ENCODE assay signal across 1 cellular context in genomic region chr9:96854073-96854876, GRCh38.
TF ChIP-seq lines count a peak whose summit lies in the region.

Gene ZNF782 (minus strand): TSS chr9:96854514. CDS start chr9:96851961, 2,553 bp downstream.

TF ChIP-seq in GM12878, 131 proteins besides CTCF, POLR2A, EP300 and RAD21 (continued from another document and continues in another):
- TF ChIP-seq USF2 (IDR thresholded peaks at IDR 0.05; ENCODE audit: borderline replicate concordance, low read depth, low read length) (no peak), KAT2A (conservative IDR thresholded peaks at IDR 0.05; ENCODE audit: control insufficient read depth, low read depth, low read length) (no peak), ZSCAN29 (IDR thresholded peaks at IDR 0.05) (no peak), TBL1XR1 (IDR thresholded peaks at IDR 0.05; ENCODE audit: low read depth, low read length) (no peak), NR2C1 (IDR thresholded peaks at IDR 0.05) (no peak), ZBED1 (IDR thresholded peaks at IDR 0.05; ENCODE audit: borderline replicate concordance) (no peak), TAF1 (IDR thresholded peaks at IDR 0.05; ENCODE audit: borderline replicate concordance, low read depth, low read length) (no peak), RB1 (IDR thresholded peaks at IDR 0.05; ENCODE audit: borderline replicate concordance) (peak; percentile 69), SIN3A (IDR thresholded peaks at IDR 0.05; ENCODE audit: low read depth, low read length) (no peak), EZH2 (IDR thresholded peaks at IDR 0.05; ENCODE audit: borderline replicate concordance, control insufficient read depth, low read depth, low read length) (no peak), FOS (IDR thresholded peaks at IDR 0.05; ENCODE audit: borderline replicate concordance, extremely low read depth, insufficient read length) (no peak), RUNX3 (IDR thresholded peaks at IDR 0.05; ENCODE audit: low read length) (no peak), YBX1 (IDR thresholded peaks at IDR 0.05) (no peak), E4F1 (IDR thresholded peaks at IDR 0.05; ENCODE audit: borderline replicate concordance, partially characterized antibody) (no peak), HCFC1 (IDR thresholded peaks at IDR 0.05; ENCODE audit: low read length) (peak; percentile 86), CHD1 (IDR thresholded peaks at IDR 0.05; ENCODE audit: low read depth, low read length) (no peak), ATF2 (IDR thresholded peaks at IDR 0.05; ENCODE audit: low read length) (no peak), CBX5 (IDR thresholded peaks at IDR 0.05; ENCODE audit: low read depth) (no peak), HDAC6 (IDR thresholded peaks at IDR 0.05; ENCODE audit: unreplicated experiment) (no peak), CREM (IDR thresholded peaks at IDR 0.05; ENCODE audit: low read depth) (peak; percentile 86), IKZF2 (IDR thresholded peaks at IDR 0.05) (peak; percentile 90 to 91), MEF2B (IDR thresholded peaks at IDR 0.05; ENCODE audit: partially characterized antibody, poor library complexity, severe bottlenecking) (no peak), SUPT20H (IDR thresholded peaks at IDR 0.05; ENCODE audit: borderline replicate concordance, control insufficient read depth, low read depth, low read length) (no peak), RCOR1 (conservative IDR thresholded peaks at IDR 0.05; ENCODE audit: low read depth, low read length) (no peak), TCF3 (IDR thresholded peaks at IDR 0.05; ENCODE audit: borderline replicate concordance, insufficient read depth, low read depth, low read length) (no peak), BHLHE40 (IDR thresholded peaks at IDR 0.05; ENCODE audit: borderline replicate concordance in 1 of 2, low read depth in 2 of 2, low read length in 1 of 2) (peak; percentile 94 to 96), SMAD5 (IDR thresholded peaks at IDR 0.05; ENCODE audit: low read depth) (no peak), LARP7 (IDR thresholded peaks at IDR 0.05) (peak; percentile 83), ZNF622 (IDR thresholded peaks at IDR 0.05) (no peak), JUND (IDR thresholded peaks at IDR 0.05; ENCODE audit: low read depth, low read length) (no peak), MXI1 (IDR thresholded peaks at IDR 0.05; ENCODE audit: low read depth, low read length) (peak; percentile 43; the same call in 1 of the 2 replicates), SMARCA5 (IDR thresholded peaks at IDR 0.05) (no peak), TCF12 (IDR thresholded peaks at IDR 0.05; ENCODE audit: low read depth, low read length) (no peak), NR2F1 (conservative IDR thresholded peaks at IDR 0.05) (0 out of 2 replicates have a peak, but pooled peaks have one; percentile 15), KDM1A (IDR thresholded peaks at IDR 0.05; ENCODE audit: borderline replicate concordance) (no peak), IKZF1 (conservative IDR thresholded peaks at IDR 0.05) (peak; percentile 98), POU2F2 (IDR thresholded peaks at IDR 0.05; ENCODE audit: borderline replicate concordance, low read depth, low read length) (no peak; the same call in 2 of the 3 replicates), NFIC (IDR thresholded peaks at IDR 0.05; ENCODE audit: low read depth, low read length) (no peak), BRCA1 (IDR thresholded peaks at IDR 0.05; ENCODE audit: low read depth, low read length) (no peak), POLR2AphosphoS2 (IDR thresholded peaks at IDR 0.05; ENCODE audit: low read depth, low read length) (no peak), TARDBP (IDR thresholded peaks at IDR 0.05; ENCODE audit: borderline replicate concordance) (no peak)
- TF ChIP-seq, protein P1, sequence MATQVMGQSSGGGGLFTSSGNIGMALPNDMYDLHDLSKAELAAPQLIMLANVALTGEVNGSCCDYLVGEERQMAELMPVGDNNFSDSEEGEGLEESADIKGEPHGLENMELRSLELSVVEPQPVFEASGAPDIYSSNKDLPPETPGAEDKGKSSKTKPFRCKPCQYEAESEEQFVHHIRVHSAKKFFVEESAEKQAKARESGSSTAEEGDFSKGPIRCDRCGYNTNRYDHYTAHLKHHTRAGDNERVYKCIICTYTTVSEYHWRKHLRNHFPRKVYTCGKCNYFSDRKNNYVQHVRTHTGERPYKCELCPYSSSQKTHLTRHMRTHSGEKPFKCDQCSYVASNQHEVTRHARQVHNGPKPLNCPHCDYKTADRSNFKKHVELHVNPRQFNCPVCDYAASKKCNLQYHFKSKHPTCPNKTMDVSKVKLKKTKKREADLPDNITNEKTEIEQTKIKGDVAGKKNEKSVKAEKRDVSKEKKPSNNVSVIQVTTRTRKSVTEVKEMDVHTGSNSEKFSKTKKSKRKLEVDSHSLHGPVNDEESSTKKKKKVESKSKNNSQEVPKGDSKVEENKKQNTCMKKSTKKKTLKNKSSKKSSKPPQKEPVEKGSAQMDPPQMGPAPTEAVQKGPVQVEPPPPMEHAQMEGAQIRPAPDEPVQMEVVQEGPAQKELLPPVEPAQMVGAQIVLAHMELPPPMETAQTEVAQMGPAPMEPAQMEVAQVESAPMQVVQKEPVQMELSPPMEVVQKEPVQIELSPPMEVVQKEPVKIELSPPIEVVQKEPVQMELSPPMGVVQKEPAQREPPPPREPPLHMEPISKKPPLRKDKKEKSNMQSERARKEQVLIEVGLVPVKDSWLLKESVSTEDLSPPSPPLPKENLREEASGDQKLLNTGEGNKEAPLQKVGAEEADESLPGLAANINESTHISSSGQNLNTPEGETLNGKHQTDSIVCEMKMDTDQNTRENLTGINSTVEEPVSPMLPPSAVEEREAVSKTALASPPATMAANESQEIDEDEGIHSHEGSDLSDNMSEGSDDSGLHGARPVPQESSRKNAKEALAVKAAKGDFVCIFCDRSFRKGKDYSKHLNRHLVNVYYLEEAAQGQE (IDR thresholded peaks at IDR 0.05; ENCODE audit: low read depth, low read length) = no peak
- TF ChIP-seq, protein P2, sequence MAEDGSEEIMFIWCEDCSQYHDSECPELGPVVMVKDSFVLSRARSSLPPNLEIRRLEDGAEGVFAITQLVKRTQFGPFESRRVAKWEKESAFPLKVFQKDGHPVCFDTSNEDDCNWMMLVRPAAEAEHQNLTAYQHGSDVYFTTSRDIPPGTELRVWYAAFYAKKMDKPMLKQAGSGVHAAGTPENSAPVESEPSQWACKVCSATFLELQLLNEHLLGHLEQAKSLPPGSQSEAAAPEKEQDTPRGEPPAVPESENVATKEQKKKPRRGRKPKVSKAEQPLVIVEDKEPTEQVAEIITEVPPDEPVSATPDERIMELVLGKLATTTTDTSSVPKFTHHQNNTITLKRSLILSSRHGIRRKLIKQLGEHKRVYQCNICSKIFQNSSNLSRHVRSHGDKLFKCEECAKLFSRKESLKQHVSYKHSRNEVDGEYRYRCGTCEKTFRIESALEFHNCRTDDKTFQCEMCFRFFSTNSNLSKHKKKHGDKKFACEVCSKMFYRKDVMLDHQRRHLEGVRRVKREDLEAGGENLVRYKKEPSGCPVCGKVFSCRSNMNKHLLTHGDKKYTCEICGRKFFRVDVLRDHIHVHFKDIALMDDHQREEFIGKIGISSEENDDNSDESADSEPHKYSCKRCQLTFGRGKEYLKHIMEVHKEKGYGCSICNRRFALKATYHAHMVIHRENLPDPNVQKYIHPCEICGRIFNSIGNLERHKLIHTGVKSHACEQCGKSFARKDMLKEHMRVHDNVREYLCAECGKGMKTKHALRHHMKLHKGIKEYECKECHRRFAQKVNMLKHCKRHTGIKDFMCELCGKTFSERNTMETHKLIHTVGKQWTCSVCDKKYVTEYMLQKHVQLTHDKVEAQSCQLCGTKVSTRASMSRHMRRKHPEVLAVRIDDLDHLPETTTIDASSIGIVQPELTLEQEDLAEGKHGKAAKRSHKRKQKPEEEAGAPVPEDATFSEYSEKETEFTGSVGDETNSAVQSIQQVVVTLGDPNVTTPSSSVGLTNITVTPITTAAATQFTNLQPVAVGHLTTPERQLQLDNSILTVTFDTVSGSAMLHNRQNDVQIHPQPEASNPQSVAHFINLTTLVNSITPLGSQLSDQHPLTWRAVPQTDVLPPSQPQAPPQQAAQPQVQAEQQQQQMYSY (CRISPR knock-in tag; IDR thresholded peaks at IDR 0.05) = no peak
- TF ChIP-seq, protein P3, sequence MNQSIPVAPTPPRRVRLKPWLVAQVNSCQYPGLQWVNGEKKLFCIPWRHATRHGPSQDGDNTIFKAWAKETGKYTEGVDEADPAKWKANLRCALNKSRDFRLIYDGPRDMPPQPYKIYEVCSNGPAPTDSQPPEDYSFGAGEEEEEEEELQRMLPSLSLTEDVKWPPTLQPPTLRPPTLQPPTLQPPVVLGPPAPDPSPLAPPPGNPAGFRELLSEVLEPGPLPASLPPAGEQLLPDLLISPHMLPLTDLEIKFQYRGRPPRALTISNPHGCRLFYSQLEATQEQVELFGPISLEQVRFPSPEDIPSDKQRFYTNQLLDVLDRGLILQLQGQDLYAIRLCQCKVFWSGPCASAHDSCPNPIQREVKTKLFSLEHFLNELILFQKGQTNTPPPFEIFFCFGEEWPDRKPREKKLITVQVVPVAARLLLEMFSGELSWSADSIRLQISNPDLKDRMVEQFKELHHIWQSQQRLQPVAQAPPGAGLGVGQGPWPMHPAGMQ (IDR thresholded peaks at IDR 0.05; ENCODE audit: borderline replicate concordance) = no peak
- TF ChIP-seq, protein P4, sequence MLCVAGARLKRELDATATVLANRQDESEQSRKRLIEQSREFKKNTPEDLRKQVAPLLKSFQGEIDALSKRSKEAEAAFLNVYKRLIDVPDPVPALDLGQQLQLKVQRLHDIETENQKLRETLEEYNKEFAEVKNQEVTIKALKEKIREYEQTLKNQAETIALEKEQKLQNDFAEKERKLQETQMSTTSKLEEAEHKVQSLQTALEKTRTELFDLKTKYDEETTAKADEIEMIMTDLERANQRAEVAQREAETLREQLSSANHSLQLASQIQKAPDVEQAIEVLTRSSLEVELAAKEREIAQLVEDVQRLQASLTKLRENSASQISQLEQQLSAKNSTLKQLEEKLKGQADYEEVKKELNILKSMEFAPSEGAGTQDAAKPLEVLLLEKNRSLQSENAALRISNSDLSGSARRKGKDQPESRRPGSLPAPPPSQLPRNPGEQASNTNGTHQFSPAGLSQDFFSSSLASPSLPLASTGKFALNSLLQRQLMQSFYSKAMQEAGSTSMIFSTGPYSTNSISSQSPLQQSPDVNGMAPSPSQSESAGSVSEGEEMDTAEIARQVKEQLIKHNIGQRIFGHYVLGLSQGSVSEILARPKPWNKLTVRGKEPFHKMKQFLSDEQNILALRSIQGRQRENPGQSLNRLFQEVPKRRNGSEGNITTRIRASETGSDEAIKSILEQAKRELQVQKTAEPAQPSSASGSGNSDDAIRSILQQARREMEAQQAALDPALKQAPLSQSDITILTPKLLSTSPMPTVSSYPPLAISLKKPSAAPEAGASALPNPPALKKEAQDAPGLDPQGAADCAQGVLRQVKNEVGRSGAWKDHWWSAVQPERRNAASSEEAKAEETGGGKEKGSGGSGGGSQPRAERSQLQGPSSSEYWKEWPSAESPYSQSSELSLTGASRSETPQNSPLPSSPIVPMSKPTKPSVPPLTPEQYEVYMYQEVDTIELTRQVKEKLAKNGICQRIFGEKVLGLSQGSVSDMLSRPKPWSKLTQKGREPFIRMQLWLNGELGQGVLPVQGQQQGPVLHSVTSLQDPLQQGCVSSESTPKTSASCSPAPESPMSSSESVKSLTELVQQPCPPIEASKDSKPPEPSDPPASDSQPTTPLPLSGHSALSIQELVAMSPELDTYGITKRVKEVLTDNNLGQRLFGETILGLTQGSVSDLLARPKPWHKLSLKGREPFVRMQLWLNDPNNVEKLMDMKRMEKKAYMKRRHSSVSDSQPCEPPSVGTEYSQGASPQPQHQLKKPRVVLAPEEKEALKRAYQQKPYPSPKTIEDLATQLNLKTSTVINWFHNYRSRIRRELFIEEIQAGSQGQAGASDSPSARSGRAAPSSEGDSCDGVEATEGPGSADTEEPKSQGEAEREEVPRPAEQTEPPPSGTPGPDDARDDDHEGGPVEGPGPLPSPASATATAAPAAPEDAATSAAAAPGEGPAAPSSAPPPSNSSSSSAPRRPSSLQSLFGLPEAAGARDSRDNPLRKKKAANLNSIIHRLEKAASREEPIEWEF (IDR thresholded peaks at IDR 0.05; ENCODE audit: insufficient replicate concordance, low read depth, low read length) = no peak
